In the genomic region with DNA sequence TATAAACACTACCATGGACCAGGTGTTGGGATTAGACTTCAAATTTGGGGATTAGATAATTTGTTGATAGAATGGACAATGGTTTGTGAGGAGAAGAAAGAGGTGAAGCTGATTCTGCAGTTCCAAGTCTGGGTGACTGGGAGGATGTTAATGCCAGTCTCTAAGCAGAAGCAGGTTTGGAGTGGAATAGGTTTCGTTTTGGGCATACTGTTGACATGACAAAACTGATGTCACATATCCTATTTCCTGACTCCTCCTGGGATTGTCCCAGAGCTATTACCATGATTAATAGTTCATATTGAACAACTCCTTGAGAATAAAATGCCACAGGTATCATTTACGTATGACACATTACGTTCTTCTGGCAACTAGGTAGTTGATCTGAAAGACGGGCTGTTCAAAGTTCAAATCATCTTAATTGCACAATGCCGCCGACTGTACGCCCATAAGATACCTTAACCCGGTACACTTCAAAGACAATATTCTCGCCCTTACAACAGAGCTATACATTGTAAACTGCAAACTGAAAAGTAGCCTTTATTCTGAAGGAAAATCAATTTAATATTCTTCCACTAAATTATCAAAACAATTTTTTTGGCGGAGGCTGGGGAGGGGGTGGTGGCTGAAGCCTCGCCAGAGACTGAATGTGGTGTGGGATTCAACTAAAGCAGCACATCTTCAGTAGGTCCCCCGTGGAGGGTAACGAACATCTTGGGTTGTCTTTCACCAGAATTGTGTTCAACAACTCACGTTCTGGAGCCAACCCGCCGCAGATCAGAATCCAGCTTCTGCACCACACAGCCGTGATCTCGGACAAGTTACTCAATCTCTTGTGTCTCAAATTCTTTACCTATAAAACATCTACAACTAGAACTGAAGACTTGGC, we compare ENCODE assay signal across 8 cellular contexts. TPM values are rescaled to one million over a fixed set of nuclear protein-coding genes. Genes with fewer than 3 reads are reported as not detected.
A peak's percentile ranks its signal among the peaks of the same experiment; 100 is the strongest.
DNase-seq lines count a peak whose midpoint lies in the region; ATAC-seq, FAIRE-seq and TF ChIP-seq lines count a peak whose summit lies in the region.

No MANE protein-coding gene starts in this region.

- peaks cover 39% of the 10 kb centered on the region for H3K4me1 Mint-ChIP-seq in activated naive CD4-positive, alpha-beta T cell treated with anti-CD3 and anti-CD28 coated beads, Interleukin-2, amount 50 U/mL, for 24 hours
- H3K4me1 Mint-ChIP-seq in activated T-helper 1 cell treated with anti-CD3 and anti-CD28 coated beads, Interleukin-12 subunit alpha, Interleukin-12 subunit beta, Interleukin-2, Interleukin-4 antibody, amounts not matched to agents 30 ng/mL and 10 ng/mL and 1 ng/mL, durations not matched to agents 14 hours and 24 hours and 36 hours (ENCODE audit: low read depth): peaks cover 37% of the 10 kb centered on the region

- peaks cover 10 to 12% of the 10 kb centered on the region in 2 donors for H3K4me1 ChIP-seq in kidney (ENCODE audit: control insufficient read depth in 1 of 2, insufficient read depth in 1 of 2, low read depth in 1 of 2, low read length in 2 of 2)

- H3K9me3 ChIP-seq in kidney (ENCODE audit: control insufficient read depth in 1 of 2, low read length in 2 of 2): no peaks in the 10 kb centered on the region

- no peaks in the 10 kb centered on the region for H3K36me3 ChIP-seq in kidney (ENCODE audit: control insufficient read depth in 1 of 2, insufficient read depth in 2 of 2, low read length in 2 of 2)

- no peaks in the 10 kb centered on the region for H3K9me3 Mint-ChIP-seq in activated naive CD4-positive, alpha-beta T cell treated with anti-CD3 and anti-CD28 coated beads, Interleukin-2, amount 50 U/mL, for 24 hours
- no peaks in the 10 kb centered on the region for H3K9me3 Mint-ChIP-seq in activated T-helper 1 cell treated with anti-CD3 and anti-CD28 coated beads, Interleukin-12 subunit alpha, Interleukin-12 subunit beta, Interleukin-2, Interleukin-4 antibody, amounts not matched to agents 30 ng/mL and 10 ng/mL and 1 ng/mL, durations not matched to agents 14 hours and 24 hours and 36 hours

- H3K27ac Mint-ChIP-seq in activated naive CD4-positive, alpha-beta T cell treated with anti-CD3 and anti-CD28 coated beads, Interleukin-2, amount 50 U/mL, for 24 hours: peak overlapping the region; percentile 97
- peak overlapping the region; percentile 97 for H3K27ac Mint-ChIP-seq in activated T-helper 1 cell treated with anti-CD3 and anti-CD28 coated beads, Interleukin-12 subunit alpha, Interleukin-12 subunit beta, Interleukin-2, Interleukin-4 antibody, amounts not matched to agents 30 ng/mL and 10 ng/mL and 1 ng/mL, durations not matched to agents 14 hours and 24 hours and 36 hours

- no peak for ATAC-seq in HG03139 (IDR thresholded peaks at IDR 0.05; ENCODE audit: unreplicated experiment)
- ATAC-seq in HG02973 (IDR thresholded peaks at IDR 0.05; ENCODE audit: unreplicated experiment): no peak

- no peak for DNase-seq in activated naive CD4-positive, alpha-beta T cell (lab: John Stamatoyannopoulos, UW)
- no peak for DNase-seq in activated T-helper 1 cell treated with anti-CD3 and anti-CD28 coated beads, Interleukin-12 subunit alpha, Interleukin-12 subunit beta, Interleukin-2, Interleukin-4 antibody, amounts not matched to agents 30 ng/mL and 10 ng/mL and 1 ng/mL, durations not matched to agents 14 hours and 24 hours and 36 hours (ENCODE audit: low spot score)
- DNase-seq in kidney (no peak), substantia nigra (lab: John Stamatoyannopoulos, UW) (peak in 8 of 49 donors; percentile 2 to 21 (median 6))
- no peak for DNase-seq in stimulated activated CD4-positive, alpha-beta T cell treated with anti-CD3 and anti-CD28 coated beads, Interleukin-12 subunit alpha, Interleukin-12 subunit beta, amount 100 ng/mL, for 4 hours

- TF ChIP-seq CTCF in kidney (IDR thresholded peaks at IDR 0.05; ENCODE audit: borderline replicate concordance, extremely low read depth, insufficient read depth): no peak

- H3K4me3 Mint-ChIP-seq in activated naive CD4-positive, alpha-beta T cell treated with anti-CD3 and anti-CD28 coated beads, Interleukin-2, amount 50 U/mL, for 24 hours: peak overlapping the region; percentile 95
- peak overlapping the region; percentile 92 for H3K4me3 Mint-ChIP-seq in activated T-helper 1 cell treated with anti-CD3 and anti-CD28 coated beads, Interleukin-12 subunit alpha, Interleukin-12 subunit beta, Interleukin-2, Interleukin-4 antibody, amounts not matched to agents 30 ng/mL and 10 ng/mL and 1 ng/mL, durations not matched to agents 14 hours and 24 hours and 36 hours

- H3K4me3 ChIP-seq in kidney (ENCODE audit: low read length in 2 of 2): peak overlapping the region; percentile 85 to 86

- H3K27ac ChIP-seq in kidney (ENCODE audit: low read depth in 2 of 2, low read length in 2 of 2) (peak overlapping the region in 1 of 2 donors; percentile 98), substantia nigra (ENCODE audit: low read depth, low read length, poor library complexity, severe bottlenecking) (peak overlapping the region; percentile 91)

- FAIRE-seq in kidney (lab: Jason Lieb, UNC): no peak

- intact Hi-C loops in activated T-helper 1 cell treated with anti-CD3 and anti-CD28 coated beads, Interleukin-12 subunit alpha, Interleukin-12 subunit beta, Interleukin-2, Interleukin-4 antibody, amounts not matched to agents 30 ng/mL and 10 ng/mL and 1 ng/mL, durations not matched to agents 14 hours and 24 hours and 36 hours (cut with micrococcal nuclease): loop anchor here (1.0 to 5.0 kb wide), 3 partner anchors 8 to 1503 kb away; no protein-coding TSS in a partner anchor
- intact Hi-C loops in kidney (cut with DNase I): no loop called here

- no peaks in the 10 kb centered on the region for H3K36me3 Mint-ChIP-seq in activated naive CD4-positive, alpha-beta T cell treated with anti-CD3 and anti-CD28 coated beads, Interleukin-2, amount 50 U/mL, for 24 hours
- peaks cover 2% of the 10 kb centered on the region for H3K36me3 Mint-ChIP-seq in activated T-helper 1 cell treated with anti-CD3 and anti-CD28 coated beads, Interleukin-12 subunit alpha, Interleukin-12 subunit beta, Interleukin-2, Interleukin-4 antibody, amounts not matched to agents 30 ng/mL and 10 ng/mL and 1 ng/mL, durations not matched to agents 14 hours and 24 hours and 36 hours (ENCODE audit: low read depth)

- no peaks in the 10 kb centered on the region for H3K27me3 Mint-ChIP-seq in activated naive CD4-positive, alpha-beta T cell treated with anti-CD3 and anti-CD28 coated beads, Interleukin-2, amount 50 U/mL, for 24 hours
- H3K27me3 Mint-ChIP-seq in activated T-helper 1 cell treated with anti-CD3 and anti-CD28 coated beads, Interleukin-12 subunit alpha, Interleukin-12 subunit beta, Interleukin-2, Interleukin-4 antibody, amounts not matched to agents 30 ng/mL and 10 ng/mL and 1 ng/mL, durations not matched to agents 14 hours and 24 hours and 36 hours (ENCODE audit: insufficient read depth): no peaks in the 10 kb centered on the region

- H3K9ac ChIP-seq in kidney (ENCODE audit: low read length in 2 of 2): peak overlapping the region in 1 of 2 donors; percentile 97

RNA-seq across cellular contexts. Expression of gene RAB5A, which starts 1.2 kb away (rescaled TPM):
- total RNA-seq in activated T-helper 1 cell treated with anti-CD3 and anti-CD28 coated beads, Interleukin-12 subunit alpha, Interleukin-12 subunit beta, Interleukin-2, Interleukin-4 antibody, amounts not matched to agents 30 ng/mL and 10 ng/mL and 1 ng/mL, durations not matched to agents 14 hours and 24 hours and 36 hours: 62.2 and 64.0 TPM in 2 replicates
- 76.9 TPM for total RNA-seq in kidney
- 27.6 TPM for polyA plus RNA-seq in kidney (ENCODE audit: insufficient read depth, low read depth, low replicate concordance)

RNA-seq across cellular contexts. Expression of gene EFHB, which starts 11.6 kb away (rescaled TPM):
- 0.24 and 0.34 TPM in 2 replicates for total RNA-seq in activated T-helper 1 cell treated with anti-CD3 and anti-CD28 coated beads, Interleukin-12 subunit alpha, Interleukin-12 subunit beta, Interleukin-2, Interleukin-4 antibody, amounts not matched to agents 30 ng/mL and 10 ng/mL and 1 ng/mL, durations not matched to agents 14 hours and 24 hours and 36 hours
- 2.1 TPM for total RNA-seq in kidney
- polyA plus RNA-seq in kidney (ENCODE audit: insufficient read depth, low read depth, low replicate concordance): 3.5 TPM
